1 cellular context compared by ENCODE assay signal in genomic region chr13:76223565-76223964, GRCh38.
TF ChIP-seq lines count a peak whose summit lies in the region.

No MANE protein-coding gene starts in this region.

TF ChIP-seq in GM23338, 12 proteins besides CTCF, POLR2A, EP300 and RAD21 (continued from another document):
- no peak for TF ChIP-seq ZNF462 (CRISPR knock-in tag; IDR thresholded peaks at IDR 0.05)
